In genomic region chr4:125112536-125112935, GRCh38 we compare ENCODE assay signal across 23 cellular contexts.
"Had no signal": no experiment of that assay in that cellular context is flagged by ENCODE, and none has a peak within 500 bp of the region (broad histone marks: within the 10 kb centered on the region; RNA-seq: fewer than 3 reads in every experiment).

No MANE protein-coding gene starts in this region.

- H3K36me3 ChIP-seq: esophagus squamous epithelium, gastrocnemius medialis, heart right ventricle, left ventricle myocardium inferior, lower lobe of right lung, neutrophil, right lobe of liver, spleen, tibial artery, upper lobe of left lung, uterus had no signal

- H3K4me3 ChIP-seq: esophagus squamous epithelium, gastrocnemius medialis, heart right ventricle, left ventricle myocardium inferior, lower lobe of right lung, psoas muscle, right lobe of liver, spleen, tibial artery, upper lobe of left lung, uterus had no signal

- H3K27me3 ChIP-seq: esophagus squamous epithelium, gastrocnemius medialis, heart right ventricle, neutrophil, right lobe of liver, spleen, tibial artery, upper lobe of left lung, uterus had no signal

- H3K4me1 ChIP-seq: esophagus squamous epithelium, gastrocnemius medialis, heart right ventricle, left ventricle myocardium inferior, lower lobe of right lung, psoas muscle, right lobe of liver, spleen, tibial artery, upper lobe of left lung, uterus had no signal

- H3K36me3 Mint-ChIP-seq: naive B cell; stimulated activated memory B cell treated with anti-CD40 and anti-IgM and Interleukin-4, amounts not matched to agents 10 μg/mL and 1 μg/mL and 100 μg/mL, for 72 hours had no signal

- H3K27ac Mint-ChIP-seq: dendritic cell treated with granulocyte-macrophage colony-stimulating factor and Interleukin-4, amounts not matched to agents 40 ng/mL and 50 ng/mL, for 4 days; effector memory CD8-positive, alpha-beta T cell; naive B cell; nephron; stimulated activated memory B cell treated with anti-CD40 and anti-IgM and Interleukin-4, amounts not matched to agents 10 μg/mL and 1 μg/mL and 100 μg/mL, for 72 hours; stimulated activated naive CD8-positive, alpha-beta T cell treated with anti-CD3 and anti-CD28 coated beads, Interleukin-15, Interleukin-2, amounts not matched to agents 100 ng/mL and 50 ng/mL, for 24 hours had no signal

- DNase-seq: effector memory CD8-positive, alpha-beta T cell; esophagus squamous epithelium; gastrocnemius medialis; heart right ventricle; left ventricle myocardium inferior; lower lobe of right lung; mesenchymal stem cell; naive B cell; psoas muscle; retina; right lobe of liver; spleen; stimulated activated CD4-positive, alpha-beta T cell treated with anti-CD3 and anti-CD28 coated beads, Interleukin-15, amount 100 ng/mL, for 24 hours; stimulated activated CD4-positive, alpha-beta T cell treated with anti-CD3 and anti-CD28 coated beads, Interleukin-1b, Interleukin-23, amount 100 ng/mL, for 48 hours; stimulated activated CD4-positive, alpha-beta T cell treated with anti-CD3 and anti-CD28 coated beads, Interleukin-4, amount 100 ng/mL, for 24 hours; tibial artery; upper lobe of left lung; uterus had no signal

- H3K27me3 Mint-ChIP-seq: dendritic cell treated with granulocyte-macrophage colony-stimulating factor and Interleukin-4, amounts not matched to agents 40 ng/mL and 50 ng/mL, for 4 days; effector memory CD8-positive, alpha-beta T cell; naive B cell; stimulated activated memory B cell treated with anti-CD40 and anti-IgM and Interleukin-4, amounts not matched to agents 10 μg/mL and 1 μg/mL and 100 μg/mL, for 72 hours; stimulated activated naive CD8-positive, alpha-beta T cell treated with anti-CD3 and anti-CD28 coated beads, Interleukin-15, Interleukin-2, amounts not matched to agents 100 ng/mL and 50 ng/mL, for 24 hours had no signal

- H3K9me3 Mint-ChIP-seq: nephron had no signal

- H3K27ac ChIP-seq: esophagus squamous epithelium, gastrocnemius medialis, heart right ventricle, left ventricle myocardium inferior, lower lobe of right lung, neutrophil, psoas muscle, right lobe of liver, spleen, tibial artery, upper lobe of left lung, uterus had no signal

- H3K9me3 ChIP-seq: esophagus squamous epithelium, gastrocnemius medialis, heart right ventricle, left ventricle myocardium inferior, lower lobe of right lung, neutrophil, psoas muscle, right lobe of liver, spleen, tibial artery, upper lobe of left lung, uterus had no signal

- H3K4me3 Mint-ChIP-seq: dendritic cell treated with granulocyte-macrophage colony-stimulating factor and Interleukin-4, amounts not matched to agents 40 ng/mL and 50 ng/mL, for 4 days; effector memory CD8-positive, alpha-beta T cell; naive B cell; nephron; stimulated activated memory B cell treated with anti-CD40 and anti-IgM and Interleukin-4, amounts not matched to agents 10 μg/mL and 1 μg/mL and 100 μg/mL, for 72 hours; stimulated activated naive CD8-positive, alpha-beta T cell treated with anti-CD3 and anti-CD28 coated beads, Interleukin-15, Interleukin-2, amounts not matched to agents 100 ng/mL and 50 ng/mL, for 24 hours had no signal

- ATAC-seq: effector memory CD8-positive, alpha-beta T cell; gastrocnemius medialis; heart right ventricle; lower lobe of right lung; psoas muscle; right lobe of liver; stimulated activated memory B cell treated with anti-CD40 and anti-IgM and Interleukin-4, amounts not matched to agents 10 μg/mL and 1 μg/mL and 100 μg/mL, for 72 hours had no signal

- H3K4me1 Mint-ChIP-seq: naive B cell; nephron; stimulated activated memory B cell treated with anti-CD40 and anti-IgM and Interleukin-4, amounts not matched to agents 10 μg/mL and 1 μg/mL and 100 μg/mL, for 72 hours had no signal
